In genomic region chr17:29116652-29117439, GRCh38 we compare ENCODE assay signal across 8 cellular contexts.
A peak's percentile ranks its signal among the peaks of the same experiment; 100 is the strongest.
DNase-seq lines count a peak whose midpoint lies in the region; ATAC-seq lines count a peak whose summit lies in the region.

No MANE protein-coding gene starts in this region.

- H3K27ac ChIP-seq in caudate nucleus (ENCODE audit: low read depth, low read length), result peak overlapping the region; percentile 40

- DNase-seq in NCI-H2029 (lab: John Stamatoyannopoulos, UW), result peak; percentile 31
- DNase-seq in NCI-H2029 treated with DMSO at 0.1 percent for 48 hours (lab: John Stamatoyannopoulos, UW), result no peak
- peak; percentile 44 for DNase-seq in NCI-H2171 (lab: John Stamatoyannopoulos, UW)
- DNase-seq in caudate nucleus (lab: John Stamatoyannopoulos, UW), result peak in 55 of 61 donors; percentile 24 to 82 (median 59)
- DNase-seq in kidney glomerular epithelial cell (lab: John Stamatoyannopoulos, UW), result peak; percentile 32
- peak; percentile 64 for DNase-seq in stimulated activated CD4-positive, alpha-beta T cell treated with anti-CD3 and anti-CD28 coated beads, Interleukin-2, amount 100 ng/mL, for 4 hours (ENCODE audit: low read depth)

- peak; percentile 73 to 78 for ATAC-seq in activated CD4-positive, CD25-positive, alpha-beta regulatory T cell treated with anti-CD3 and anti-CD28 coated beads, Interleukin-2, amount 50 U/mL, for 24 hours
- no peak for ATAC-seq in HG03342 (IDR thresholded peaks at IDR 0.05; ENCODE audit: unreplicated experiment)
